ENCODE assay signal across 23 cellular contexts in the genomic region with DNA sequence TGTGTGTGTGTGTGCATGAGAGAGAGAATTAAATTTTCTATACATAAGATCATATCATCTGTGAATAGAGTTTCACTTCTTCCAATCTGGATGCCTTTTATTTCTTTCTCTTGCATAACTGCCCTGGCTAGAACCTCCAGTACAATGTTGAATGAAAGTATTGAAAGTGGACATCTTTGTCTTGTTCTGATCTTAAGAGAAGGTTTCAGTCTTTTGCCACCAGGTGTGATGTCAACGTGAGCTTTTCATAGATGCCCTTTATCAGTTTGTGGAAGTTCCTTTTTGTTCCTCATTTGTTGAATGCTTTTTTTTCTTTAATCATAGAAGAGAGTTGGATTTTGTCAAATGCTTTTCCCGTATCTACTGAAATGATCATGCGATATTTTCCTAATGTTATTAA.
DNase-seq lines count a peak whose midpoint lies in the region; ATAC-seq lines count a peak whose summit lies in the region.
"Had no signal": no experiment of that assay in that cellular context is flagged by ENCODE, and none has a peak within 500 bp of the region (broad histone marks: within the 10 kb centered on the region; RNA-seq: fewer than 3 reads in every experiment).

No MANE protein-coding gene starts in this region.

- ATAC-seq in activated CD4-positive, alpha-beta T cell treated with anti-CD3 and anti-CD28 coated beads for 36 hours, result no peak
- no peak for ATAC-seq in stimulated activated naive CD8-positive, alpha-beta T cell treated with anti-CD3 and anti-CD28 coated beads, Interleukin-15, Interleukin-2, amounts not matched to agents 100 U/mL and 50 U/mL, for 24 hours
- ATAC-seq in activated naive CD8-positive, alpha-beta T cell treated with anti-CD3 and anti-CD28 coated beads, Interleukin-2, amount 50 U/mL, for 24 hours, result no peak
- ATAC-seq in HG02885 (IDR thresholded peaks at IDR 0.05; ENCODE audit: poor library complexity, unreplicated experiment), result no peak
- ATAC-seq: left lobe of liver had no signal

- POLR2A ChIA-PET in activated CD4-positive, alpha-beta T cell treated with anti-CD3 and anti-CD28 coated beads for 36 hours (lab: Charles Lee), result no interaction called here

- H3K27ac Mint-ChIP-seq in activated CD4-positive, alpha-beta T cell treated with anti-CD3 and anti-CD28 coated beads for 36 hours, result peak overlapping the region; percentile 58
- peak overlapping the region; percentile 59 for H3K27ac Mint-ChIP-seq in stimulated activated naive CD8-positive, alpha-beta T cell treated with anti-CD3 and anti-CD28 coated beads, Interleukin-15, Interleukin-2, amounts not matched to agents 100 ng/mL and 50 ng/mL, for 24 hours
- peak overlapping the region; percentile 20 for H3K27ac Mint-ChIP-seq in activated naive CD8-positive, alpha-beta T cell treated with anti-CD3 and anti-CD28 coated beads, Interleukin-2, amount 50 U/mL, for 24 hours
- H3K27ac Mint-ChIP-seq: IgD-negative memory B cell; T-helper 1 cell treated with Interleukin-12 subunit alpha and Interleukin-12 subunit beta and Interleukin-4 antibody, amounts not matched to agents 30 μg/mL and 1 μg/mL, for 36 hours had no signal

- H3K27me3 Mint-ChIP-seq in activated CD4-positive, alpha-beta T cell treated with anti-CD3 and anti-CD28 coated beads for 36 hours, result no peaks in the 10 kb centered on the region
- no peaks in the 10 kb centered on the region for H3K27me3 Mint-ChIP-seq in stimulated activated naive CD8-positive, alpha-beta T cell treated with anti-CD3 and anti-CD28 coated beads, Interleukin-15, Interleukin-2, amounts not matched to agents 100 ng/mL and 50 ng/mL, for 24 hours
- no peaks in the 10 kb centered on the region for H3K27me3 Mint-ChIP-seq in activated naive CD8-positive, alpha-beta T cell treated with anti-CD3 and anti-CD28 coated beads, Interleukin-2, amount 50 U/mL, for 24 hours
- H3K27me3 Mint-ChIP-seq: IgD-negative memory B cell had no signal

- H3K9me3 Mint-ChIP-seq in activated CD4-positive, alpha-beta T cell treated with anti-CD3 and anti-CD28 coated beads for 36 hours (ENCODE audit: low read depth), result no peaks in the 10 kb centered on the region
- peaks cover 4% of the 10 kb centered on the region for H3K9me3 Mint-ChIP-seq in stimulated activated naive CD8-positive, alpha-beta T cell treated with anti-CD3 and anti-CD28 coated beads, Interleukin-15, Interleukin-2, amounts not matched to agents 100 ng/mL and 50 ng/mL, for 24 hours
- H3K9me3 Mint-ChIP-seq in activated naive CD8-positive, alpha-beta T cell treated with anti-CD3 and anti-CD28 coated beads, Interleukin-2, amount 50 U/mL, for 24 hours, result peaks cover 5% of the 10 kb centered on the region
- H3K9me3 Mint-ChIP-seq: T-helper 1 cell treated with Interleukin-12 subunit alpha and Interleukin-12 subunit beta and Interleukin-4 antibody, amounts not matched to agents 30 μg/mL and 1 μg/mL, for 36 hours had no signal

- H3K4me3 Mint-ChIP-seq in activated CD4-positive, alpha-beta T cell treated with anti-CD3 and anti-CD28 coated beads for 36 hours, result no peak overlapping the region
- no peak overlapping the region for H3K4me3 Mint-ChIP-seq in stimulated activated naive CD8-positive, alpha-beta T cell treated with anti-CD3 and anti-CD28 coated beads, Interleukin-15, Interleukin-2, amounts not matched to agents 100 ng/mL and 50 ng/mL, for 24 hours
- H3K4me3 Mint-ChIP-seq in activated naive CD8-positive, alpha-beta T cell treated with anti-CD3 and anti-CD28 coated beads, Interleukin-2, amount 50 U/mL, for 24 hours, result no peak overlapping the region
- H3K4me3 Mint-ChIP-seq: IgD-negative memory B cell; T-helper 1 cell treated with Interleukin-12 subunit alpha and Interleukin-12 subunit beta and Interleukin-4 antibody, amounts not matched to agents 30 μg/mL and 1 μg/mL, for 36 hours had no signal

- intact Hi-C loops in activated CD4-positive, alpha-beta T cell treated with anti-CD3 and anti-CD28 coated beads for 36 hours (cut with DNase I, micrococcal nuclease), result no loop called here

- CTCF ChIA-PET in activated CD4-positive, alpha-beta T cell treated with anti-CD3 and anti-CD28 coated beads for 36 hours (lab: Charles Lee), result no interaction called here

- peaks cover 89% of the 10 kb centered on the region for H3K36me3 Mint-ChIP-seq in activated CD4-positive, alpha-beta T cell treated with anti-CD3 and anti-CD28 coated beads for 36 hours (ENCODE audit: low read depth)
- H3K36me3 Mint-ChIP-seq in stimulated activated naive CD8-positive, alpha-beta T cell treated with anti-CD3 and anti-CD28 coated beads, Interleukin-15, Interleukin-2, amounts not matched to agents 100 ng/mL and 50 ng/mL, for 24 hours (ENCODE audit: low read depth), result peaks cover 91% of the 10 kb centered on the region
- peaks cover 82% of the 10 kb centered on the region for H3K36me3 Mint-ChIP-seq in activated naive CD8-positive, alpha-beta T cell treated with anti-CD3 and anti-CD28 coated beads, Interleukin-2, amount 50 U/mL, for 24 hours (ENCODE audit: low read depth)

- H3K4me1 Mint-ChIP-seq in activated CD4-positive, alpha-beta T cell treated with anti-CD3 and anti-CD28 coated beads for 36 hours, result peaks cover 7% of the 10 kb centered on the region
- peaks cover 5% of the 10 kb centered on the region for H3K4me1 Mint-ChIP-seq in stimulated activated naive CD8-positive, alpha-beta T cell treated with anti-CD3 and anti-CD28 coated beads, Interleukin-15, Interleukin-2, amounts not matched to agents 100 ng/mL and 50 ng/mL, for 24 hours (ENCODE audit: low read depth)
- peaks cover 3% of the 10 kb centered on the region for H3K4me1 Mint-ChIP-seq in activated naive CD8-positive, alpha-beta T cell treated with anti-CD3 and anti-CD28 coated beads, Interleukin-2, amount 50 U/mL, for 24 hours

- no peak for DNase-seq in activated CD4-positive, alpha-beta T cell treated with anti-CD3 and anti-CD28 coated beads for 36 hours
- DNase-seq in activated CD4-positive, alpha-beta T cell treated with anti-CD3 and anti-CD28 coated beads, Interleukin-2, amount 50 U/mL, for 1 hour, result no peak
- DNase-seq in stimulated activated naive CD8-positive, alpha-beta T cell treated with anti-CD3 and anti-CD28 coated beads, Interleukin-15, Interleukin-2, amounts not matched to agents 100 U/mL and 50 U/mL, for 24 hours, result no peak
- no peak for DNase-seq in activated naive CD8-positive, alpha-beta T cell treated with anti-CD3 and anti-CD28 coated beads, Interleukin-2, amount 50 U/mL, for 24 hours
- DNase-seq in occipital lobe (lab: John Stamatoyannopoulos, UW), result no peak
- no peak for DNase-seq in NCI-H526 (lab: John Stamatoyannopoulos, UW)
- DNase-seq: 8988T; central memory CD4-positive, alpha-beta T cell; DND-41; erythroblast; GF-D8; GM23248; NCI-H1092 treated with DMSO at 0.1 percent for 48 hours; NCI-H1694 treated with DMSO at 0.1 percent for 48 hours; NCI-H446 treated with DMSO at 0.1 percent for 48 hours; ovary; stimulated activated naive CD4-positive, alpha-beta T cell treated with Interleukin-2 at 50 U/mL for 16 hours; testis had no signal
